1 cellular context compared by ENCODE assay signal in genomic region chr10:28375399-28376354, GRCh38.
TF ChIP-seq lines count a peak whose summit lies in the region.

No MANE protein-coding gene starts in this region.

TF ChIP-seq in HEK293, 187 proteins besides CTCF, POLR2A, EP300 and RAD21 (continued from another document):
- TF ChIP-seq ZBTB10 (tag by site-specific recombination; IDR thresholded peaks at IDR 0.05) (no peak), ZNF843 (tag by site-specific recombination; IDR thresholded peaks at IDR 0.05) (no peak), ZIC2 (tag by site-specific recombination; IDR thresholded peaks at IDR 0.05) (no peak), ZNF335 (tag by site-specific recombination; conservative IDR thresholded peaks at IDR 0.05) (peak; percentile 34), ZSCAN23 (tag by site-specific recombination; IDR thresholded peaks at IDR 0.05) (no peak), FEZF1 (tag by site-specific recombination; IDR thresholded peaks at IDR 0.05) (peak; percentile 33; the same call in 1 of the 2 replicates), ZNF510 (tag by site-specific recombination; IDR thresholded peaks at IDR 0.05; ENCODE audit: insufficient replicate concordance) (no peak), ZBTB8A (tag by site-specific recombination; IDR thresholded peaks at IDR 0.05) (no peak), ZNF626 (tag by site-specific recombination; IDR thresholded peaks at IDR 0.05) (no peak), ZNF133 (tag by site-specific recombination; IDR thresholded peaks at IDR 0.05) (peak; percentile 86), AEBP2 (tag by site-specific recombination; IDR thresholded peaks at IDR 0.05; ENCODE audit: borderline replicate concordance) (no peak), ZNF155 (tag by site-specific recombination; IDR thresholded peaks at IDR 0.05) (no peak), ELK4 (IDR thresholded peaks at IDR 0.05; ENCODE audit: borderline replicate concordance, low read depth, low read length) (no peak), REPIN1 (tag by site-specific recombination; IDR thresholded peaks at IDR 0.05; ENCODE audit: low read depth) (no peak), GLIS1 (tag by site-specific recombination; IDR thresholded peaks at IDR 0.05) (0 out of 2 replicates have a peak, but pooled peaks have one; percentile 25), ZNF600 (tag by site-specific recombination; IDR thresholded peaks at IDR 0.05) (peak; percentile 43; the same call in 1 of the 2 replicates), ZNF544 (tag by site-specific recombination; IDR thresholded peaks at IDR 0.05) (no peak), KLF10 (tag by site-specific recombination; IDR thresholded peaks at IDR 0.05) (no peak), ZBTB6 (tag by site-specific recombination; IDR thresholded peaks at IDR 0.05) (no peak), ZNF580 (tag by site-specific recombination; IDR thresholded peaks at IDR 0.05) (peak; percentile 55; the same call in 1 of the 2 replicates), ZNF391 (tag by site-specific recombination; IDR thresholded peaks at IDR 0.05; ENCODE audit: borderline replicate concordance, low read depth) (no peak), ZNF132 (tag by site-specific recombination; IDR thresholded peaks at IDR 0.05; ENCODE audit: borderline replicate concordance) (no peak), ZNF449 (tag by site-specific recombination; IDR thresholded peaks at IDR 0.05) (no peak), SP7 (tag by site-specific recombination; IDR thresholded peaks at IDR 0.05) (peak; percentile 90), ZSCAN16 (tag by site-specific recombination; IDR thresholded peaks at IDR 0.05) (peak; percentile 54; the same call in 1 of the 2 replicates)
